ENCODE assay signal across 1 cellular context in the genomic region with DNA sequence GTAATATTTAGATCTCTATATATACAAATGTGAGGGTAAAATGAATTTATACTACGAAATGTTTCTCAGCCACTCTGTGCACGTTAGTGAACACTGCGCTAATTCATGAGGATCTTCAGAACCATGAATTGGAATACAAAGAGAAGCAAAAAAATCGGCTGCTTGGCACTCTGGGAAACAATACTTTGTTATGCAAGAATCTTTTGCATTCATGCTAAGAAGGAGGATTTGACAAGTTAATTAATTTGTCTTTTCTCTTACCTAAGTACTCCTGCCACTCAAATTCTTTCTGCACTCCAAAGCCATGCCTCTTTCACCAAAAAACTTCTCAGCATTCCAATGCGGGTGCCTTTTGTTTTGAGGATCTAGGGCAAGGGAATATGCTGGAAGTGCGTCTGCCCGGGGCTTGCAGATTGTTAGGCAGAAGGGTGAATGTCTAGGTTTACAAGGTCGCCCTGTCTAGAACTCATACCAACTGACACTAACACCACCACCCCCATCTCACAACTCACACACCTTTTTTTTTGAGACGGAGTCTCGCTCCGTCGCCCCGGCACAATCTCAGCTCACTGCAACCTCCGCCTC.
TF ChIP-seq lines count a peak whose summit lies in the region.

No MANE protein-coding gene starts in this region.

TF ChIP-seq in K562, 482 proteins besides CTCF, POLR2A, EP300 and RAD21:
- TF ChIP-seq TFAM (CRISPR knock-in tag; conservative IDR thresholded peaks at IDR 0.05), result no peak
- TF ChIP-seq PTBP1 (IDR thresholded peaks at IDR 0.05; ENCODE audit: low read depth, low read length), result no peak
- no peak for TF ChIP-seq ZNF76 (CRISPR knock-in tag; IDR thresholded peaks at IDR 0.05; ENCODE audit: borderline replicate concordance)
- no peak for TF ChIP-seq ETV6 (IDR thresholded peaks at IDR 0.05; ENCODE audit: borderline replicate concordance in 1 of 2, low read depth in 2 of 2, low read length in 1 of 2)
- TF ChIP-seq ETV6 (CRISPR knock-in tag; IDR thresholded peaks at IDR 0.05; ENCODE audit: borderline replicate concordance), result no peak
- TF ChIP-seq ADNP (tag; IDR thresholded peaks at IDR 0.05), result no peak
- no peak for TF ChIP-seq KLF10 (CRISPR knock-in tag; IDR thresholded peaks at IDR 0.05)
- TF ChIP-seq, protein P1, sequence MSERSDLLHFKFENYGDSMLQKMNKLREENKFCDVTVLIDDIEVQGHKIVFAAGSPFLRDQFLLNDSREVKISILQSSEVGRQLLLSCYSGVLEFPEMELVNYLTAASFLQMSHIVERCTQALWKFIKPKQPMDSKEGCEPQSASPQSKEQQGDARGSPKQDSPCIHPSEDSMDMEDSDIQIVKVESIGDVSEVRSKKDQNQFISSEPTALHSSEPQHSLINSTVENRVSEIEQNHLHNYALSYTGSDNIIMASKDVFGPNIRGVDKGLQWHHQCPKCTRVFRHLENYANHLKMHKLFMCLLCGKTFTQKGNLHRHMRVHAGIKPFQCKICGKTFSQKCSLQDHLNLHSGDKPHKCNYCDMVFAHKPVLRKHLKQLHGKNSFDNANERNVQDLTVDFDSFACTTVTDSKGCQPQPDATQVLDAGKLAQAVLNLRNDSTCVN (CRISPR knock-in tag; IDR thresholded peaks at IDR 0.05), result no peak
- TF ChIP-seq, protein P2, sequence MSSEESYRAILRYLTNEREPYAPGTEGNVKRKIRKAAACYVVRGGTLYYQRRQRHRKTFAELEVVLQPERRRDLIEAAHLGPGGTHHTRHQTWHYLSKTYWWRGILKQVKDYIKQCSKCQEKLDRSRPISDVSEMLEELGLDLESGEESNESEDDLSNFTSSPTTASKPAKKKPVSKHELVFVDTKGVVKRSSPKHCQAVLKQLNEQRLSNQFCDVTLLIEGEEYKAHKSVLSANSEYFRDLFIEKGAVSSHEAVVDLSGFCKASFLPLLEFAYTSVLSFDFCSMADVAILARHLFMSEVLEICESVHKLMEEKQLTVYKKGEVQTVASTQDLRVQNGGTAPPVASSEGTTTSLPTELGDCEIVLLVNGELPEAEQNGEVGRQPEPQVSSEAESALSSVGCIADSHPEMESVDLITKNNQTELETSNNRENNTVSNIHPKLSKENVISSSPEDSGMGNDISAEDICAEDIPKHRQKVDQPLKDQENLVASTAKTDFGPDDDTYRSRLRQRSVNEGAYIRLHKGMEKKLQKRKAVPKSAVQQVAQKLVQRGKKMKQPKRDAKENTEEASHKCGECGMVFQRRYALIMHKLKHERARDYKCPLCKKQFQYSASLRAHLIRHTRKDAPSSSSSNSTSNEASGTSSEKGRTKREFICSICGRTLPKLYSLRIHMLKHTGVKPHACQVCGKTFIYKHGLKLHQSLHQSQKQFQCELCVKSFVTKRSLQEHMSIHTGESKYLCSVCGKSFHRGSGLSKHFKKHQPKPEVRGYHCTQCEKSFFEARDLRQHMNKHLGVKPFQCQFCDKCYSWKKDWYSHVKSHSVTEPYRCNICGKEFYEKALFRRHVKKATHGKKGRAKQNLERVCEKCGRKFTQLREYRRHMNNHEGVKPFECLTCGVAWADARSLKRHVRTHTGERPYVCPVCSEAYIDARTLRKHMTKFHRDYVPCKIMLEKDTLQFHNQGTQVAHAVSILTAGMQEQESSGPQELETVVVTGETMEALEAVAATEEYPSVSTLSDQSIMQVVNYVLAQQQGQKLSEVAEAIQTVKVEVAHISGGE (CRISPR knock-in tag; IDR thresholded peaks at IDR 0.05), result no peak
- TF ChIP-seq FIP1L1 (IDR thresholded peaks at IDR 0.05; ENCODE audit: low read depth, low read length, poor library complexity, severe bottlenecking), result no peak
- no peak for TF ChIP-seq ZNF174 (CRISPR knock-in tag; IDR thresholded peaks at IDR 0.05)
- no peak for TF ChIP-seq PPARD (CRISPR knock-in tag; IDR thresholded peaks at IDR 0.05)
- TF ChIP-seq ZNF431 (CRISPR knock-in tag; IDR thresholded peaks at IDR 0.05), result no peak
- TF ChIP-seq SMAD2 (IDR thresholded peaks at IDR 0.05; ENCODE audit: low read depth, low read length), result no peak
- TF ChIP-seq, protein P3, sequence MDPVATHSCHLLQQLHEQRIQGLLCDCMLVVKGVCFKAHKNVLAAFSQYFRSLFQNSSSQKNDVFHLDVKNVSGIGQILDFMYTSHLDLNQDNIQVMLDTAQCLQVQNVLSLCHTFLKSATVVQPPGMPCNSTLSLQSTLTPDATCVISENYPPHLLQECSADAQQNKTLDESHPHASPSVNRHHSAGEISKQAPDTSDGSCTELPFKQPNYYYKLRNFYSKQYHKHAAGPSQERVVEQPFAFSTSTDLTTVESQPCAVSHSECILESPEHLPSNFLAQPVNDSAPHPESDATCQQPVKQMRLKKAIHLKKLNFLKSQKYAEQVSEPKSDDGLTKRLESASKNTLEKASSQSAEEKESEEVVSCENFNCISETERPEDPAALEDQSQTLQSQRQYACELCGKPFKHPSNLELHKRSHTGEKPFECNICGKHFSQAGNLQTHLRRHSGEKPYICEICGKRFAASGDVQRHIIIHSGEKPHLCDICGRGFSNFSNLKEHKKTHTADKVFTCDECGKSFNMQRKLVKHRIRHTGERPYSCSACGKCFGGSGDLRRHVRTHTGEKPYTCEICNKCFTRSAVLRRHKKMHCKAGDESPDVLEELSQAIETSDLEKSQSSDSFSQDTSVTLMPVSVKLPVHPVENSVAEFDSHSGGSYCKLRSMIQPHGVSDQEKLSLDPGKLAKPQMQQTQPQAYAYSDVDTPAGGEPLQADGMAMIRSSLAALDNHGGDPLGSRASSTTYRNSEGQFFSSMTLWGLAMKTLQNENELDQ (CRISPR knock-in tag; IDR thresholded peaks at IDR 0.05; ENCODE audit: borderline replicate concordance), result no peak
- no peak for TF ChIP-seq ZNF133 (CRISPR knock-in tag; IDR thresholded peaks at IDR 0.05)
- TF ChIP-seq ESRRA (IDR thresholded peaks at IDR 0.05; ENCODE audit: borderline replicate concordance, low read depth), result no peak
- no peak for TF ChIP-seq MCM2 (IDR thresholded peaks at IDR 0.05; ENCODE audit: low read depth)
- TF ChIP-seq ETV5 (CRISPR knock-in tag; IDR thresholded peaks at IDR 0.05; ENCODE audit: low read depth), result no peak
- TF ChIP-seq RUNX1 (IDR thresholded peaks at IDR 0.05; ENCODE audit: low read depth), result no peak
- no peak for TF ChIP-seq ZNF766 (CRISPR knock-in tag; conservative IDR thresholded peaks at IDR 0.05)
